ENCODE assay signal across 8 cellular contexts in genomic region chr22:21942407-21942895, GRCh38. TPM values are rescaled to one million over a fixed set of nuclear protein-coding genes. Genes with fewer than 3 reads are reported as not detected.
DNase-seq lines count a peak whose midpoint lies in the region; ATAC-seq and TF ChIP-seq lines count a peak whose summit lies in the region.

No MANE protein-coding gene starts in this region.

- peak overlapping the region; percentile 38 to 95 (median 54) for H3K27ac ChIP-seq in Peyer's patch
- H3K27ac ChIP-seq in cingulate gyrus (ENCODE audit: low read depth, low read length), result peak overlapping the region; percentile 83

- peak; percentile 93 for DNase-seq in ELR (ENCODE audit: low read depth)
- DNase-seq in Peyer's patch, result peak in 2 of 3 donors; percentile 60 to 65
- peak; percentile 49 for DNase-seq in mucosa of gallbladder (ENCODE audit: low spot score)
- DNase-seq in H7, result no peak
- DNase-seq in activated CD4-positive, CD25-positive, alpha-beta regulatory T cell (lab: John Stamatoyannopoulos, UW), result no peak
- no peak for DNase-seq in cerebellum (ENCODE audit: low spot score)

- H3K4me3 ChIP-seq in Peyer's patch (no peak overlapping the region), H7 (ENCODE audit: insufficient read depth, low read depth, low read length) (no peak overlapping the region)

- no peaks in the 10 kb centered on the region for H3K27me3 ChIP-seq in Peyer's patch
- no peaks in the 10 kb centered on the region for H3K27me3 ChIP-seq in H7 (ENCODE audit: control insufficient read depth, insufficient read depth, low read length)

- peaks cover 0 to 12% (median 0%) of the 10 kb centered on the region in 3 donors for H3K36me3 ChIP-seq in Peyer's patch
- peaks cover 5% of the 10 kb centered on the region for H3K36me3 ChIP-seq in H7 (replicated peaks; ENCODE audit: control insufficient read depth, insufficient read depth, low read length)

- no peak for ATAC-seq in GM18868 (IDR thresholded peaks at IDR 0.05; ENCODE audit: unreplicated experiment)

- peaks cover 0 to 42% (median 5%) of the 10 kb centered on the region in 4 donors for H3K4me1 ChIP-seq in Peyer's patch

- H3K9me3 ChIP-seq in Peyer's patch, result no peaks in the 10 kb centered on the region

- TF ChIP-seq CTCF in Peyer's patch (IDR thresholded peaks at IDR 0.05), result no peak

- no peak for TF ChIP-seq POLR2A in Peyer's patch (IDR thresholded peaks at IDR 0.05)

RNA-seq across cellular contexts. Expression of gene PPM1F, which starts 10.2 kb away (rescaled TPM):
- total RNA-seq in Peyer's patch (10 to 100 TPM; 13.8 to 28.9 (median 21.0) TPM), mucosa of gallbladder (23.2 TPM), cerebellum (25.5 TPM)
- 19.7 and 34.8 TPM in 2 replicates for total RNA-seq in H7 (2014; rRNA removed; shearing (Covaris generic))

RNA-seq across cellular contexts. Expression of gene TOP3B, which starts 40.1 kb away (rescaled TPM):
- total RNA-seq in Peyer's patch (10 to 100 TPM; 53.6 to 91.6 (median 80.2) TPM), mucosa of gallbladder (33.1 TPM), cerebellum (28.8 TPM)
- total RNA-seq in H7 (2014; rRNA removed; shearing (Covaris generic)), result 53.8 and 76.2 TPM in 2 replicates

Comparison
In these comparisons a context has a peak if more than half of its experiments do, and no peak if none do; other contexts are left out.
1. DNase-seq: peak in ELR (single experiment), Peyer's patch (2 of 3) and mucosa of gallbladder (single experiment); none in H7 (single experiment), activated CD4-positive, CD25-positive, alpha-beta regulatory T cell (0 of 4) and cerebellum (single experiment).